Comparison of ENCODE assay signal across 8 cellular contexts in the genomic region with DNA sequence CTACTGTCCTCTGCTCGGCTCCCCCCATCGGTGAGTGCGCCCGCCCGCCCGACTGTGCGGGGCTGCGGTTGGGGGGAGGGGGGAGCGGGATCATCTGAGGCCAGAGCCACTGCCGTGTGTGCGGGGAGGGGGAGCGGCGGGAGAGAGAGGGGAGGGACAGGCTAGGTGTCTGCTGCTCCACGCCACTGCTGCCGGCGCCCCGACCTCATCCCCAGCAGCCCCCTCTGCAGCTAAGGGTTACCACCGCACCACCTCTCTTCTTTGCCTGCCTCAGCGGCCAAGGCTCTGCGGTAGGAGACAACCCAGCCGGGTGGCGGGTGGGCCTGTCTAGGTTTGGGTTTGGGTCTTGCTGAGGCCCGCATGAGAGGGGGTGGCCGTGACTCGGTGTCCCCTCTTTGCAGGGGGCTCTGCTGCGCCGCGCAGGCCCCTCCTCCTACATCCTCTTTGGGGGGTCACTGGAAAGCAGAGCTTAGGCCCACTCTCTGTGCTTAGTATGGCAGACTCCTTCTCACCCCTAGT. TPM values are rescaled to one million over a fixed set of nuclear protein-coding genes. Genes with fewer than 3 reads are reported as not detected.
DNase-seq lines count a peak whose midpoint lies in the region; ATAC-seq and TF ChIP-seq lines count a peak whose summit lies in the region.

No MANE protein-coding gene starts in this region.

- H3K9me3 ChIP-seq in KOPT-K1 (ENCODE audit: insufficient read depth, low read length, poor library complexity, severe bottlenecking) (no peaks in the 10 kb centered on the region), heart left ventricle (no peaks in the 10 kb centered on the region)

- DNase-seq in G401 (ENCODE audit: low spot score) (peak; percentile 38), heart left ventricle (peak; percentile 21 to 65 (median 30)), medulla oblongata (ENCODE audit: extremely low spot score) (no peak), HCEC 1CT (no peak)
- peak; percentile 27 for DNase-seq in activated naive CD4-positive, alpha-beta T cell treated with anti-CD3 and anti-CD28 coated beads, Interleukin-2, amount 50 U/mL, for 16 hours

- TF ChIP-seq CTCF in heart left ventricle (IDR thresholded peaks at IDR 0.05), result no peak

- intact Hi-C loops in heart left ventricle (cut with DNase I), result loop anchor here in 2 of 10 donors (5.0 kb wide), 1 partner anchor 34 kb away; no protein-coding TSS in a partner anchor

- no peak for TF ChIP-seq POLR2A in heart left ventricle (IDR thresholded peaks at IDR 0.05)

- in situ Hi-C loops in G401 (cut with HindIII; ENCODE audit: low sequenced_read_pairs), result no loop called here

- H3K4me3 ChIP-seq in heart left ventricle (peak overlapping the region; percentile 53 to 95 (median 80)), rectal smooth muscle tissue (ENCODE audit: low read length) (peak overlapping the region; percentile 86)

- peak overlapping the region; percentile 84 for H3K9ac ChIP-seq in rectal smooth muscle tissue (ENCODE audit: low read length)

- H3K4me1 ChIP-seq in heart left ventricle (peaks cover 13 to 84% (median 64%) of the 10 kb centered on the region in 12 donors), rectal smooth muscle tissue (ENCODE audit: control insufficient read depth, insufficient read depth, low read length) (peaks cover 12% of the 10 kb centered on the region)

- 1 to 2% (median 2%) methylated on average over 8 to 28 of the region's 28 CpGs; no CpG with 5 or more reads in 1 of the 4 donors for WGBS in heart left ventricle, 4 donors

- peak in 3 of 4 donors; percentile 3 to 15 (median 7) for ATAC-seq in heart left ventricle
- no peak for ATAC-seq in HG02571 (IDR thresholded peaks at IDR 0.05; ENCODE audit: unreplicated experiment)

- no peaks in the 10 kb centered on the region for H3K36me3 ChIP-seq in KOPT-K1 (ENCODE audit: insufficient read depth, low read length)
- H3K36me3 ChIP-seq in heart left ventricle, result no peaks in the 10 kb centered on the region
- H3K36me3 ChIP-seq in rectal smooth muscle tissue (ENCODE audit: control insufficient read depth, insufficient read depth, low read length), result no peaks in the 10 kb centered on the region

- H3K27me3 ChIP-seq in heart left ventricle (peaks cover 0 to 17% (median 0%) of the 10 kb centered on the region in 9 donors), rectal smooth muscle tissue (ENCODE audit: control insufficient read depth, insufficient read depth, low read length) (no peaks in the 10 kb centered on the region)

- H3K27ac ChIP-seq in KOPT-K1 (ENCODE audit: low read depth, low read length, poor library complexity, severe bottlenecking), result peak overlapping the region; percentile 72
- peak overlapping the region; percentile 86 to 95 (median 91) for H3K27ac ChIP-seq in heart left ventricle
- H3K27ac ChIP-seq in rectal smooth muscle tissue (ENCODE audit: low read depth, low read length), result peak overlapping the region; percentile 90

RNA-seq across cellular contexts. Expression of gene PURA, which starts 0.7 kb away (rescaled TPM):
- 8.0 and 9.7 TPM in 2 replicates for total RNA-seq in G401 (2014; rRNA removed; shearing (Covaris generic))
- 10 to 100 TPM; 18.9 to 30.9 (median 20.3) TPM for total RNA-seq in heart left ventricle
- polyA plus RNA-seq in heart left ventricle, result 1 to 10 TPM; 5.6 to 7.4 TPM

RNA-seq across cellular contexts. Expression of gene IGIP, which starts 12.5 kb away (rescaled TPM):
- 0.24 and 0.68 TPM in 2 replicates for total RNA-seq in G401 (2014; rRNA removed; shearing (Covaris generic))
- total RNA-seq in heart left ventricle, result 10 to 100 TPM in 7 of 9 donors, 1 to 10 TPM in 2; 9.8 to 18.3 (median 10.6) TPM
- polyA plus RNA-seq in heart left ventricle, result 1 to 10 TPM; 5.8 to 6.9 TPM

Comparison
In these comparisons a context has a peak if more than half of its experiments do, and no peak if none do; other contexts are left out.
1. DNase-seq: peak in G401 (single experiment), activated naive CD4-positive, alpha-beta T cell treated with anti-CD3 and anti-CD28 coated beads, Interleukin-2, amount 50 U/mL, for 16 hours (single experiment) and heart left ventricle (5 of 5); none in medulla oblongata (single experiment) and HCEC 1CT (single experiment).
2. Peak in every context shown above with its lines, with median percentiles within 50 percentile points of each other: H3K27ac ChIP-seq.